21 cellular contexts compared by ENCODE assay signal in genomic region chr1:111843177-111843576, GRCh38.
"Had no signal": no experiment of that assay in that cellular context is flagged by ENCODE, and none has a peak within 500 bp of the region (broad histone marks: within the 10 kb centered on the region; RNA-seq: fewer than 3 reads in every experiment).

No MANE protein-coding gene starts in this region.

- ATAC-seq: activated CD8-positive, alpha-beta T cell treated with anti-CD3 and anti-CD28 coated beads, Interleukin-2, amount 10 ng/mL, durations not matched to agents 7 days and 5 days; T-helper 17 cell; WTC11 had no signal

- H3K27ac ChIP-seq: breast epithelium, PC-9 had no signal

- DNase-seq: activated CD4-positive, alpha-beta T cell treated with anti-CD3 and anti-CD28 coated beads for 48 hours; activated CD4-positive, alpha-beta T cell treated with anti-CD3 and anti-CD28 coated beads, Interleukin-2, amount 50 U/mL, for 4 hours; activated CD4-positive, CD25-positive, alpha-beta regulatory T cell treated with anti-CD3 and anti-CD28 coated beads, Interleukin-2, amount 50 U/mL, for 72 hours; activated CD8-positive, alpha-beta T cell treated with anti-CD3 and anti-CD28 coated beads, Interleukin-2, amount 10 ng/mL, durations not matched to agents 7 days and 5 days; activated effector memory CD4-positive, alpha-beta T cell treated with anti-CD3 and anti-CD28 coated beads, Interleukin-2, amount 50 U/mL, for 16 hours; activated naive CD4-positive, alpha-beta T cell treated with anti-CD3 and anti-CD28 coated beads for 36 hours; activated T-cell treated with anti-CD3 and anti-CD28 coated beads, Interleukin-2, amount 50 U/mL, for 24 hours; IMR-90; Kasumi-1; KBM-7; NCI-H1105 treated with DMSO at 0.1 percent for 48 hours; NCI-H1436 treated with DMSO at 0.1 percent for 48 hours; NCI-H187; NCI-H2081; NCI-H524; PC-9; SIG-M5; T-helper 17 cell; T-helper 9 cell had no signal
